In genomic region chr12:59316938-59317337, GRCh38 we compare ENCODE assay signal across 34 cellular contexts.
"Had no signal": no experiment of that assay in that cellular context is flagged by ENCODE, and none has a peak within 500 bp of the region (broad histone marks: within the 10 kb centered on the region; RNA-seq: fewer than 3 reads in every experiment).

No MANE protein-coding gene starts in this region.

- H3K4me3 Mint-ChIP-seq: activated naive CD4-positive, alpha-beta T cell treated with anti-CD3 and anti-CD28 coated beads for 36 hours; activated naive CD4-positive, alpha-beta T cell treated with anti-CD3 and anti-CD28 coated beads, Interleukin-2, amount 10 ng/mL, durations not matched to agents 7 days and 5 days; activated naive CD4-positive, alpha-beta T cell treated with anti-CD3 and anti-CD28 coated beads, Interleukin-2, amount 50 U/mL, for 24 hours; activated naive CD8-positive, alpha-beta T cell; activated naive CD8-positive, alpha-beta T cell treated with anti-CD3 and anti-CD28 coated beads for 36 hours; activated naive CD8-positive, alpha-beta T cell treated with anti-CD3 and anti-CD28 coated beads, Interleukin-2, amount 10 ng/mL, durations not matched to agents 7 days and 5 days; activated naive CD8-positive, alpha-beta T cell treated with anti-CD3 and anti-CD28 coated beads, Interleukin-2, amount 50 U/mL, for 24 hours; activated T-cell treated with anti-CD3 and anti-CD28 coated beads, Interleukin-2, amount 50 U/mL, for 24 hours; activated T-cell treated with anti-CD3 and anti-CD28 coated beads, Interleukin-2, amount 50 U/mL, for 4 hours; activated T-cell treated with anti-CD3 and anti-CD28 coated beads, Interleukin-2, amount 50 U/mL, for 72 hours; activated T-helper 1 cell treated with anti-CD3 and anti-CD28 coated beads, Interleukin-12 subunit alpha, Interleukin-12 subunit beta, Interleukin-2, Interleukin-4 antibody, amounts not matched to agents 30 ng/mL and 10 ng/mL and 1 ng/mL, durations not matched to agents 14 hours and 24 hours and 36 hours; activated T-helper 17 cell treated with anti-CD3 and anti-CD28 coated beads, Interleukin-2, amount 50 U/mL, for 72 hours; brain; central memory CD8-positive, alpha-beta T cell had no signal

- H3K4me1 Mint-ChIP-seq: activated naive CD4-positive, alpha-beta T cell treated with anti-CD3 and anti-CD28 coated beads, Interleukin-2, amount 10 ng/mL, durations not matched to agents 7 days and 5 days; activated naive CD4-positive, alpha-beta T cell treated with anti-CD3 and anti-CD28 coated beads, Interleukin-2, amount 50 U/mL, for 24 hours; activated naive CD8-positive, alpha-beta T cell treated with anti-CD3 and anti-CD28 coated beads for 36 hours; activated naive CD8-positive, alpha-beta T cell treated with anti-CD3 and anti-CD28 coated beads, Interleukin-2, amount 10 ng/mL, durations not matched to agents 7 days and 5 days; activated naive CD8-positive, alpha-beta T cell treated with anti-CD3 and anti-CD28 coated beads, Interleukin-2, amount 50 U/mL, for 24 hours; activated T-helper 17 cell treated with anti-CD3 and anti-CD28 coated beads, Interleukin-2, amount 50 U/mL, for 72 hours; central memory CD8-positive, alpha-beta T cell had no signal

- H3K27me3 Mint-ChIP-seq: activated naive CD4-positive, alpha-beta T cell treated with anti-CD3 and anti-CD28 coated beads, Interleukin-2, amount 10 ng/mL, durations not matched to agents 7 days and 5 days; activated naive CD4-positive, alpha-beta T cell treated with anti-CD3 and anti-CD28 coated beads, Interleukin-2, amount 50 U/mL, for 24 hours; activated naive CD8-positive, alpha-beta T cell; activated naive CD8-positive, alpha-beta T cell treated with anti-CD3 and anti-CD28 coated beads for 36 hours; activated naive CD8-positive, alpha-beta T cell treated with anti-CD3 and anti-CD28 coated beads, Interleukin-2, amount 10 ng/mL, durations not matched to agents 7 days and 5 days; activated naive CD8-positive, alpha-beta T cell treated with anti-CD3 and anti-CD28 coated beads, Interleukin-2, amount 50 U/mL, for 24 hours; activated T-helper 17 cell treated with anti-CD3 and anti-CD28 coated beads, Interleukin-2, amount 50 U/mL, for 72 hours; brain; central memory CD8-positive, alpha-beta T cell had no signal

- H3K27ac Mint-ChIP-seq: activated naive CD4-positive, alpha-beta T cell treated with anti-CD3 and anti-CD28 coated beads for 36 hours; activated naive CD4-positive, alpha-beta T cell treated with anti-CD3 and anti-CD28 coated beads, Interleukin-2, amount 50 U/mL, for 24 hours; activated naive CD4-positive, alpha-beta T cell treated with anti-CD3 and anti-CD28 coated beads, Interleukin-2, amount 50 U/mL, for 72 hours; activated naive CD8-positive, alpha-beta T cell; activated naive CD8-positive, alpha-beta T cell treated with anti-CD3 and anti-CD28 coated beads for 36 hours; activated naive CD8-positive, alpha-beta T cell treated with anti-CD3 and anti-CD28 coated beads, Interleukin-2, amount 10 ng/mL, durations not matched to agents 7 days and 5 days; activated naive CD8-positive, alpha-beta T cell treated with anti-CD3 and anti-CD28 coated beads, Interleukin-2, amount 50 U/mL, for 24 hours; activated T-cell treated with anti-CD3 and anti-CD28 coated beads, Interleukin-2, amount 50 U/mL, for 24 hours; activated T-cell treated with anti-CD3 and anti-CD28 coated beads, Interleukin-2, amount 50 U/mL, for 72 hours; activated T-helper 1 cell treated with anti-CD3 and anti-CD28 coated beads, Interleukin-12 subunit alpha, Interleukin-12 subunit beta, Interleukin-2, Interleukin-4 antibody, amounts not matched to agents 30 ng/mL and 10 ng/mL and 1 ng/mL, durations not matched to agents 14 hours and 24 hours and 36 hours; activated T-helper 17 cell treated with anti-CD3 and anti-CD28 coated beads, Interleukin-2, amount 50 U/mL, for 72 hours; activated T-helper 2 cell treated with anti-CD3 and anti-CD28 coated beads, Interferon-gamma antibody, Interleukin-2, Interleukin-4, amounts not matched to agents 10 μg/mL and 5 μg/mL and 100 μg/mL, durations not matched to agents 14 hours and 24 hours and 36 hours; brain had no signal

- H3K36me3 Mint-ChIP-seq: activated naive CD4-positive, alpha-beta T cell treated with anti-CD3 and anti-CD28 coated beads, Interleukin-2, amount 10 ng/mL, durations not matched to agents 7 days and 5 days; activated naive CD4-positive, alpha-beta T cell treated with anti-CD3 and anti-CD28 coated beads, Interleukin-2, amount 50 U/mL, for 24 hours; activated naive CD4-positive, alpha-beta T cell treated with anti-CD3 and anti-CD28 coated beads, Interleukin-2, amount 50 U/mL, for 72 hours; activated naive CD8-positive, alpha-beta T cell; activated naive CD8-positive, alpha-beta T cell treated with anti-CD3 and anti-CD28 coated beads for 36 hours; activated naive CD8-positive, alpha-beta T cell treated with anti-CD3 and anti-CD28 coated beads, Interleukin-2, amount 10 ng/mL, durations not matched to agents 7 days and 5 days; brain had no signal

- DNase-seq: activated effector memory CD4-positive, alpha-beta T cell treated with anti-CD3 and anti-CD28 coated beads, Interleukin-2, amount 50 U/mL, for 16 hours; activated effector memory CD4-positive, alpha-beta T cell treated with Interleukin-2 at 50 U/mL for 16 hours; activated gamma-delta T cell; activated gamma-delta T cell treated with Interleukin-2 at 50 U/mL for 16 hours; activated naive CD4-positive, alpha-beta T cell; activated naive CD4-positive, alpha-beta T cell treated with anti-CD3 and anti-CD28 coated beads for 36 hours; activated naive CD4-positive, alpha-beta T cell treated with anti-CD3 and anti-CD28 coated beads, Interleukin-2, amount 10 ng/mL, durations not matched to agents 7 days and 5 days; activated naive CD4-positive, alpha-beta T cell treated with anti-CD3 and anti-CD28 coated beads, Interleukin-2, amount 50 U/mL, for 16 hours; activated naive CD4-positive, alpha-beta T cell treated with Interleukin-2 at 50 U/mL for 16 hours; activated naive CD8-positive, alpha-beta T cell treated with anti-CD3 and anti-CD28 coated beads for 36 hours; activated naive CD8-positive, alpha-beta T cell treated with anti-CD3 and anti-CD28 coated beads, Interleukin-2, amount 10 ng/mL, durations not matched to agents 7 days and 5 days; activated naive CD8-positive, alpha-beta T cell treated with anti-CD3 and anti-CD28 coated beads, Interleukin-2, amount 50 U/mL, for 24 hours; activated T-cell treated with anti-CD3 and anti-CD28 coated beads, Interleukin-2, amount 50 U/mL, for 24 hours; activated T-cell treated with anti-CD3 and anti-CD28 coated beads, Interleukin-2, amount 50 U/mL, for 4 hours; activated T-cell treated with anti-CD3 and anti-CD28 coated beads, Interleukin-2, amount 50 U/mL, for 48 hours; activated T-cell treated with anti-CD3 and anti-CD28 coated beads, Interleukin-2, amount 50 U/mL, for 72 hours; adrenal gland; amniotic stem cell; amygdala; anterior cingulate cortex; aorta; body of pancreas; brain microvascular endothelial cell; caudate nucleus; central memory CD4-positive, alpha-beta T cell; cerebellar nuclear complex had no signal

- H3K9me3 Mint-ChIP-seq: activated naive CD4-positive, alpha-beta T cell treated with anti-CD3 and anti-CD28 coated beads for 36 hours; activated naive CD4-positive, alpha-beta T cell treated with anti-CD3 and anti-CD28 coated beads, Interleukin-2, amount 50 U/mL, for 24 hours; activated naive CD8-positive, alpha-beta T cell treated with anti-CD3 and anti-CD28 coated beads, Interleukin-2, amount 10 ng/mL, durations not matched to agents 7 days and 5 days; activated T-helper 1 cell treated with anti-CD3 and anti-CD28 coated beads, Interleukin-12 subunit alpha, Interleukin-12 subunit beta, Interleukin-2, Interleukin-4 antibody, amounts not matched to agents 30 ng/mL and 10 ng/mL and 1 ng/mL, durations not matched to agents 14 hours and 24 hours and 36 hours; activated T-helper 17 cell treated with anti-CD3 and anti-CD28 coated beads, Interleukin-2, amount 50 U/mL, for 72 hours; activated T-helper 2 cell treated with anti-CD3 and anti-CD28 coated beads, Interferon-gamma antibody, Interleukin-2, Interleukin-4, amounts not matched to agents 10 μg/mL and 5 μg/mL and 100 μg/mL, durations not matched to agents 14 hours and 24 hours and 36 hours had no signal

- ATAC-seq: activated naive CD4-positive, alpha-beta T cell treated with anti-CD3 and anti-CD28 coated beads, Interleukin-2, amount 50 U/mL, for 72 hours; activated naive CD8-positive, alpha-beta T cell treated with anti-CD3 and anti-CD28 coated beads, Interleukin-2, amount 50 U/mL, for 24 hours; activated T-cell treated with anti-CD3 and anti-CD28 coated beads, Interleukin-2, amount 50 U/mL, for 4 hours; activated T-cell treated with anti-CD3 and anti-CD28 coated beads, Interleukin-2, amount 50 U/mL, for 72 hours; activated T-helper 17 cell treated with anti-CD3 and anti-CD28 coated beads, Interleukin-2, amount 50 U/mL, for 72 hours; body of pancreas had no signal
